In the genomic region with DNA sequence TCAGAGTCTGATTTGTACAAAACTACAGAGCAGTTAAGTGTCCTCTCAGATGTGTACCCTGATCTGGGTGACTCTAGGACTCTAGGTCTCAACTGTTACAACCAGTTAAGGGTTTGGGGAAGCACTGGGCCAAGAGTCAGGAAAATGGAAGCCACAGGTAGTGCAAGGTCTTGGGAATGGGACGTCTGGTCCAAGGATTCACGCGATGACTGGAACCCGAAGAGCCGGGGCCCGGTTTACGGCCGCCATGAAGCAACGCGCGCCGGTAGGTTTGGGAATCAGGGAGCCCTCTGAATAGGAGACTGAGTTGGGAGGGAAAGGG, we compare ENCODE assay signal across 8 cellular contexts. TPM values are rescaled to one million over a fixed set of nuclear protein-coding genes. Genes with fewer than 3 reads are reported as not detected.
DNase-seq lines count a peak whose midpoint lies in the region; ATAC-seq and TF ChIP-seq lines count a peak whose summit lies in the region.

No MANE protein-coding gene starts in this region.

- H3K27me3 ChIP-seq in BLaER1 treated with 17β-estradiol and CSF1 and Interleukin-3, amounts not matched to agents 10 nM and 100 nM: peaks cover 44 to 73% (median 63%) of the 10 kb centered on the region in 11 experiments
- H3K27me3 ChIP-seq in Karpas-422 (ENCODE audit: low read length): no peaks in the 10 kb centered on the region

- ATAC-seq in GM21447 (IDR thresholded peaks at IDR 0.05; ENCODE audit: unreplicated experiment) (peak; percentile 11), mucosa of descending colon (peak; percentile 46), GM21526 (IDR thresholded peaks at IDR 0.05; ENCODE audit: low FRiP score, unreplicated experiment) (no peak)
- no peak for ATAC-seq in central memory CD8-positive, alpha-beta T cell (replicated peaks; ENCODE audit: extremely low read depth, poor library complexity, severe bottlenecking)

- H3K4me1 ChIP-seq in BLaER1 treated with 17β-estradiol and CSF1 and Interleukin-3, amounts not matched to agents 10 nM and 100 nM: peaks cover 9 to 30% (median 21%) of the 10 kb centered on the region in 10 experiments
- H3K4me1 ChIP-seq in Karpas-422 (ENCODE audit: low read length) (peaks cover 42% of the 10 kb centered on the region), mucosa of descending colon (ENCODE audit: low read depth) (no peaks in the 10 kb centered on the region)

- no peaks in the 10 kb centered on the region for H3K27me3 Mint-ChIP-seq in central memory CD8-positive, alpha-beta T cell

- H3K4me3 Mint-ChIP-seq in central memory CD8-positive, alpha-beta T cell: peak overlapping the region; percentile 83

- H3K9ac ChIP-seq in BLaER1 treated with 17β-estradiol and CSF1 and Interleukin-3, amounts not matched to agents 10 nM and 100 nM: peak overlapping the region; percentile 44 to 92 (median 87); a peak in 17 of 22 replicates
- peak overlapping the region; percentile 90 for H3K9ac ChIP-seq in Karpas-422 (ENCODE audit: low read length)

- peak overlapping the region; percentile 85 for H3K27ac Mint-ChIP-seq in central memory CD8-positive, alpha-beta T cell (ENCODE audit: low read depth)

- H3K36me3 Mint-ChIP-seq in central memory CD8-positive, alpha-beta T cell (ENCODE audit: insufficient read depth): peaks cover 4% of the 10 kb centered on the region

- peaks cover 43% of the 10 kb centered on the region for H3K79me2 ChIP-seq in Karpas-422 (ENCODE audit: low read length)

- H3K9me2 ChIP-seq in Karpas-422 (replicated peaks; ENCODE audit: insufficient read depth, low read length): no peaks in the 10 kb centered on the region

- no peaks in the 10 kb centered on the region for H3K9me3 ChIP-seq in BLaER1 treated with 17β-estradiol and CSF1 and Interleukin-3, amounts not matched to agents 10 nM and 100 nM (replicated peaks in 1 of 11)
- H3K9me3 ChIP-seq in Karpas-422 (ENCODE audit: low read length) (no peaks in the 10 kb centered on the region), mucosa of descending colon (no peaks in the 10 kb centered on the region)

- 0 out of 2 replicates have a peak overlapping the region, but pooled peaks have one; percentile 43 for H2AFZ ChIP-seq in Karpas-422 (ENCODE audit: low read length)

- H3K36me3 ChIP-seq in BLaER1 treated with 17β-estradiol and CSF1 and Interleukin-3, amounts not matched to agents 10 nM and 100 nM: no peaks in the 10 kb centered on the region
- H3K36me3 ChIP-seq in Karpas-422 (ENCODE audit: insufficient read depth, low read length) (peaks cover 7% of the 10 kb centered on the region; the same call in 1 of the 2 replicates), mucosa of descending colon (ENCODE audit: low read depth) (no peaks in the 10 kb centered on the region)

- peak overlapping the region; percentile 48 to 81 (median 68); a peak in 19 of 22 replicates for H3K4me2 ChIP-seq in BLaER1 treated with 17β-estradiol and CSF1 and Interleukin-3, amounts not matched to agents 10 nM and 100 nM
- H3K4me2 ChIP-seq in Karpas-422 (ENCODE audit: low read depth, low read length, poor library complexity, severe bottlenecking): peak overlapping the region; percentile 88

- peak; percentile 52 for DNase-seq in Karpas-422
- DNase-seq in central memory CD8-positive, alpha-beta T cell (ENCODE audit: low spot score in 2 of 2): peak in 1 of 2 donors; percentile 12
- DNase-seq in mucosa of descending colon: no peak
- no peak for DNase-seq in HK-2 (ENCODE audit: unreplicated experiment)
- no peak for DNase-seq in activated CD8-positive, alpha-beta memory T cell treated with anti-CD3 and anti-CD28 coated beads for 24 hours

- H3K4me1 Mint-ChIP-seq in central memory CD8-positive, alpha-beta T cell: peaks cover 6% of the 10 kb centered on the region

- no peak for TF ChIP-seq CTCF in mucosa of descending colon (IDR thresholded peaks at IDR 0.05)

- H4K20me1 ChIP-seq in BLaER1 treated with 17β-estradiol and CSF1 and Interleukin-3, amounts not matched to agents 10 nM and 100 nM: peaks cover 0 to 30% (median 0%) of the 10 kb centered on the region in 11 experiments; a peak in 7 of 22 replicates
- 0 out of 2 replicates have a peak, but pooled peaks cover 4% of the 10 kb centered on the region for H4K20me1 ChIP-seq in Karpas-422 (ENCODE audit: insufficient read depth, low read depth, low read length)

- no peaks in the 10 kb centered on the region for H3K9me3 Mint-ChIP-seq in central memory CD8-positive, alpha-beta T cell

- intact Hi-C loops in mucosa of descending colon (cut with DNase I, micrococcal nuclease): no loop called here

- peak overlapping the region; percentile 67 to 81 (median 76) for H3K4me3 ChIP-seq in BLaER1 treated with 17β-estradiol and CSF1 and Interleukin-3, amounts not matched to agents 10 nM and 100 nM
- H3K4me3 ChIP-seq in Karpas-422 (ENCODE audit: low read length): peak overlapping the region; percentile 78
- H3K4me3 ChIP-seq in mucosa of descending colon: no peak overlapping the region

- H3K27ac ChIP-seq in BLaER1 treated with 17β-estradiol and CSF1 and Interleukin-3, amounts not matched to agents 10 nM and 100 nM: peak overlapping the region in 3 of 11 experiments; percentile 36 to 60 (median 54); a peak in 4 of 22 replicates
- H3K27ac ChIP-seq in Karpas-422 (ENCODE audit: low read length): peak overlapping the region; percentile 73

RNA-seq across cellular contexts. Expression of a gene that starts 0.3 kb away (rescaled TPM):
- 17.1 and 52.2 TPM in 2 replicates for total RNA-seq in Karpas-422 (2014; rRNA removed; shearing (Covaris generic); ENCODE audit: low replicate concordance)
- 10 to 100 TPM; 15.0 to 25.4 (median 19.6) TPM for total RNA-seq in mucosa of descending colon

Comparison
In these comparisons a context has a peak if more than half of its experiments do, and no peak if none do; other contexts are left out.
1. ATAC-seq: peak in GM21447 (single experiment) and mucosa of descending colon (single experiment); none in central memory CD8-positive, alpha-beta T cell (single experiment) and GM21526 (single experiment).